In the genomic region with DNA sequence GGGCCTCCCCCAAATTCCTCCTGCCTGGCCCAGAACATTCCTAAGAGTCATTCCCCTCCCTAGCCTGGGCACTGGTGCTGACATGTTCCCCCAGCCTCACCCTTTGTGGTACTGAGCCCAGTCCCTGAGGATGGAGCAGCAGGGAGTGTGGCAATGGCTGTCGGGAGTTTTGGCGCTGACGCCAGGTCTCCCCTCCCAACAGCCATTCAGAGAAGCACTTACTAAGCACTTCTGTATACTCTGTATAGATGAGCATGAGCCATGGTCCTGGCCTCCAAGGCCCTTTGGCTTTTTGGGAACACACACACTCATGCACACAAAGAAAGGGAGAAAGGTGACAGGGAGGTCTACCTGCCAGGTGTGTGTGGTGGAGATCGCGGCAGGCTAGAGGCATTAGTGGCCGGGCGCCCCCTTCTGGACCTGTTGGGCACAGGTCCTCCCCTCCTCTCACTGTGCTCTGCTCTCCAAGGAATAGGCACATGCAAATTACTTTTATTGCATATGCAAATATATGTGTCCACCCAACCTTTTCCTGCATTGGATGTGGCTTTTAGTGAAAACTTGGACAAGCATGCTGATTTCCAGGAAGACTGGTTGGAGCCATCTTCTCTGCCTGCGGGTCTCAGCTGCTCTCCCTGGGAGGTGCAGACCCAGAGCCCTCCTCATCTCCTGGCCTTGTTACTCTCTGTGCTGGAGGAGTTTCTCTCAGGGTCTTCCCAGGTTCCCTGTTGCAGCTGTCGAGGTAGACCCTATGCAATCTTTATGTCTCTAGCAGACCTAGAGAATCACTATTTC, we compare ENCODE assay signal across 8 cellular contexts. TPM values are rescaled to one million over a fixed set of nuclear protein-coding genes. Genes with fewer than 3 reads are reported as not detected.
DNase-seq lines count a peak whose midpoint lies in the region; ATAC-seq and TF ChIP-seq lines count a peak whose summit lies in the region.

No MANE protein-coding gene starts in this region.

- H3K27me3 ChIP-seq in fibroblast of lung (ENCODE audit: control insufficient read depth, insufficient read depth, low read length) (no peaks in the 10 kb centered on the region), uterus (no peaks in the 10 kb centered on the region)

- no peak overlapping the region for H3K4me2 ChIP-seq in fibroblast of lung (ENCODE audit: extremely low read depth, insufficient read depth, low read length)

- H3K79me2 ChIP-seq in fibroblast of lung (ENCODE audit: control insufficient read depth, insufficient read depth, low read length), result no peaks in the 10 kb centered on the region

- intact Hi-C loops in uterus (cut with DNase I; ENCODE audit: low total_unique reads), result no loop called here

- H4K20me1 ChIP-seq in fibroblast of lung (ENCODE audit: control insufficient read depth, extremely low read depth, insufficient read depth, low read length), result no peaks in the 10 kb centered on the region

- H3K9me3 ChIP-seq in fibroblast of lung (ENCODE audit: control insufficient read depth, insufficient read depth, low read depth, low read length) (no peaks in the 10 kb centered on the region), uterus (no peaks in the 10 kb centered on the region)

- H3K4me1 ChIP-seq in fibroblast of lung (ENCODE audit: control insufficient read depth, extremely low read depth, insufficient read depth, low read length) (no peaks in the 10 kb centered on the region), uterus (peaks cover 0 to 7% of the 10 kb centered on the region in 2 donors)

- no peak overlapping the region for H3K4me3 ChIP-seq in fibroblast of lung (replicated peaks in 1 of 4; ENCODE audit: control extremely low read depth in 1 of 4, insufficient read depth in 1 of 4, low read depth in 3 of 4, low read length in 4 of 4)
- H3K4me3 ChIP-seq in uterus, result no peak overlapping the region

- 0 out of 2 replicates have a peak overlapping the region, but pooled peaks have one; percentile 4 for H3K27ac ChIP-seq in 22Rv1
- H3K27ac ChIP-seq in fibroblast of lung (ENCODE audit: insufficient read depth, low read length), result no peak overlapping the region
- no peak overlapping the region for H3K27ac ChIP-seq in uterus

- DNase-seq in NCI-H69 (lab: John Stamatoyannopoulos, UW), result peak; percentile 59
- peak; percentile 48 for DNase-seq in activated T-helper 1 cell treated with Interleukin-2 at 50 U/mL for 16 hours (ENCODE audit: low read depth)
- DNase-seq in fibroblast of lung (ENCODE audit: low read depth in 2 of 2), result peak; percentile 14 to 34
- DNase-seq in omental fat pad (ENCODE audit: low spot score), result peak; percentile 52
- no peak for DNase-seq in uterus

- peaks cover 19% of the 10 kb centered on the region for H3K36me3 ChIP-seq in fibroblast of lung (ENCODE audit: control insufficient read depth, insufficient read depth, low read length)
- H3K36me3 ChIP-seq in uterus, result no peaks in the 10 kb centered on the region

- H2AFZ ChIP-seq in fibroblast of lung (ENCODE audit: low read length), result no peak overlapping the region

- TF ChIP-seq POLR2A in uterus (IDR thresholded peaks at IDR 0.05), result no peak

- H3K9ac ChIP-seq in fibroblast of lung (ENCODE audit: insufficient read depth, low read length), result no peak overlapping the region

- peak; percentile 95 for TF ChIP-seq CTCF in 22Rv1 (IDR thresholded peaks at IDR 0.05)
- peak; percentile 84 for TF ChIP-seq CTCF in GM12874 (IDR thresholded peaks at IDR 0.05; ENCODE audit: insufficient read depth, low read depth, low read length)
- peak; percentile 59 to 79 for TF ChIP-seq CTCF in fibroblast of lung (conservative IDR thresholded peaks at IDR 0.05 in 1 of 2, IDR thresholded peaks at IDR 0.05 in 1 of 2; ENCODE audit: low read depth in 1 of 2, low read length in 2 of 2)
- peak in 1 of 3 donors; percentile 19 for TF ChIP-seq CTCF in omental fat pad (IDR thresholded peaks at IDR 0.05)
- TF ChIP-seq CTCF in uterus (IDR thresholded peaks at IDR 0.05), result peak; percentile 60 to 67 (median 62)

- ATAC-seq in omental fat pad (ENCODE audit: low FRiP score), result peak; percentile 72
- no peak for ATAC-seq in GM21529 (IDR thresholded peaks at IDR 0.05; ENCODE audit: unreplicated experiment)

RNA-seq across cellular contexts. Expression of gene C17orf107, which starts 17.4 kb away (rescaled TPM):
- 1.8 and 2.3 TPM in 2 replicates for total RNA-seq in fibroblast of lung
- polyA plus RNA-seq in fibroblast of lung, result 0.34 and 0.67 TPM in 2 replicates
- polyA plus RNA-seq in fibroblast of lung (2012), result 0.62 and 1.6 TPM in 2 replicates
- 0.63 and 1.1 TPM in 2 replicates for polyA minus RNA-seq in fibroblast of lung (ENCODE audit: low replicate concordance)
- 1 to 10 TPM in 3 of 4 donors, under 1 TPM in 1; 0.63 to 8.4 (median 3.3) TPM for total RNA-seq in omental fat pad
- total RNA-seq in uterus, result 1 to 10 TPM in 3 of 4 donors, not detected in 1; 2.9 to 6.6 (median 3.5) TPM

RNA-seq across cellular contexts. Expression of gene CHRNE, which starts 20.9 kb away (rescaled TPM):
- 0.51 and 0.66 TPM in 2 replicates for total RNA-seq in fibroblast of lung
- 0.19 and 0.23 TPM in 2 replicates for polyA plus RNA-seq in fibroblast of lung
- 0.07 and 0.21 TPM in 2 replicates for polyA plus RNA-seq in fibroblast of lung (2012)
- polyA minus RNA-seq in fibroblast of lung (ENCODE audit: low replicate concordance), result 0.19 and 1.1 TPM in 2 replicates
- total RNA-seq in omental fat pad, result 1 to 10 TPM in 3 of 4 donors, under 1 TPM in 1; 0.50 to 3.6 (median 1.5) TPM
- total RNA-seq in uterus, result under 1 TPM in 2 of 4 donors, not detected in 2; 0.79 to 0.83 TPM

RNA-seq across cellular contexts. Expression of gene MINK1, which starts 48.8 kb away (rescaled TPM):
- total RNA-seq in fibroblast of lung (15.9 and 28.6 TPM in 2 replicates), omental fat pad (10 to 100 TPM; 24.4 to 57.8 (median 31.9) TPM), uterus (10 to 100 TPM; 17.9 to 99.2 (median 27.9) TPM)
- polyA plus RNA-seq in fibroblast of lung, result 27.2 and 35.6 TPM in 2 replicates
- polyA plus RNA-seq in fibroblast of lung (2012), result 31.1 and 36.3 TPM in 2 replicates
- 72.0 and 153 TPM in 2 replicates for polyA minus RNA-seq in fibroblast of lung (ENCODE audit: low replicate concordance)

RNA-seq across cellular contexts. Expression of gene GP1BA, which starts 50.1 kb away (rescaled TPM):
- total RNA-seq in fibroblast of lung (not detected in 2 replicates), omental fat pad (not detected), uterus (not detected)
- not detected in 2 replicates for polyA plus RNA-seq in fibroblast of lung
- 0.23 and 0.33 TPM in 2 replicates for polyA plus RNA-seq in fibroblast of lung (2012)
- polyA minus RNA-seq in fibroblast of lung (ENCODE audit: low replicate concordance), result not detected in 2 replicates

RNA-seq across cellular contexts. Expression of gene SLC25A11, which starts 57.9 kb away (rescaled TPM):
- total RNA-seq in fibroblast of lung (50.3 and 59.3 TPM in 2 replicates), omental fat pad (10 to 100 TPM; 38.9 to 74.2 (median 47.1) TPM), uterus (10 to 100 TPM in 3 of 4 donors, 1 to 10 TPM in 1; 9.5 to 58.2 (median 42.9) TPM)
- polyA plus RNA-seq in fibroblast of lung, result 29.2 and 45.8 TPM in 2 replicates
- 40.3 and 62.5 TPM in 2 replicates for polyA plus RNA-seq in fibroblast of lung (2012)
- polyA minus RNA-seq in fibroblast of lung (ENCODE audit: low replicate concordance), result 99.6 and 148 TPM in 2 replicates

Comparison
In these comparisons a context has a peak if more than half of its experiments do, and no peak if none do; other contexts are left out.
1. DNase-seq: peak in NCI-H69 (single experiment), activated T-helper 1 cell treated with Interleukin-2 at 50 U/mL for 16 hours (single experiment), fibroblast of lung (2 of 2) and omental fat pad (single experiment); none in uterus (0 of 2).